Comparison of ENCODE assay signal across 8 cellular contexts in genomic region chr3:194142156-194142910, GRCh38. TPM values are rescaled to one million over a fixed set of nuclear protein-coding genes. Genes with fewer than 3 reads are reported as not detected.
DNase-seq lines count a peak whose midpoint lies in the region; ATAC-seq and TF ChIP-seq lines count a peak whose summit lies in the region.

No MANE protein-coding gene starts in this region.

- 19% methylated on average over 14 of the region's 14 CpGs for WGBS in smooth muscle cell (ENCODE audit: low lambda C conversion rate)

- peak overlapping the region; percentile 15 for H2AFZ ChIP-seq in smooth muscle cell (ENCODE audit: low read depth)

- no peak for ATAC-seq in HG03135 (IDR thresholded peaks at IDR 0.05; ENCODE audit: unreplicated experiment)

- H3K4me1 Mint-ChIP-seq in activated CD4-positive, alpha-beta memory T cell treated with anti-CD3 and anti-CD28 coated beads, Interleukin-2, amount 10 ng/mL, durations not matched to agents 7 days and 5 days = peaks cover 39% of the 10 kb centered on the region

- DNase-seq in NCI-H1105 (lab: John Stamatoyannopoulos, UW) (peak; percentile 26), NCI-H1105 treated with DMSO at 0.1 percent for 48 hours (lab: John Stamatoyannopoulos, UW) (no peak), right atrium auricular region (ENCODE audit: low spot score) (peak; percentile 79), smooth muscle cell (lab: John Stamatoyannopoulos, UW; ENCODE audit: unreplicated experiment) (no peak), WERI-Rb-1 (no peak), H7 (no peak)
- DNase-seq in activated CD4-positive, alpha-beta memory T cell treated with anti-CD3 and anti-CD28 coated beads, Interleukin-2, amount 10 ng/mL, durations not matched to agents 7 days and 5 days = no peak

- POLR2A ChIA-PET in activated CD4-positive, alpha-beta memory T cell treated with anti-CD3 and anti-CD28 coated beads, Interleukin-2, amount 10 ng/mL, durations not matched to agents 7 days and 5 days (lab: Charles Lee) = interaction anchor here (0.9 to 8.7 kb wide), 8 partner anchors 9 to 352 kb away, joined by 3 to 85 read pairs (median 3); no protein-coding TSS in a partner anchor

- CTCF ChIA-PET in activated CD4-positive, alpha-beta memory T cell treated with anti-CD3 and anti-CD28 coated beads, Interleukin-2, amount 10 ng/mL, durations not matched to agents 7 days and 5 days (lab: Charles Lee) = interaction anchor here (0.9 to 10.2 kb wide), 4 partner anchors 14 to 172 kb away, joined by 3 to 92 read pairs (median 4); no protein-coding TSS in a partner anchor

- H3K4me3 Mint-ChIP-seq in activated CD4-positive, alpha-beta memory T cell treated with anti-CD3 and anti-CD28 coated beads, Interleukin-2, amount 10 ng/mL, durations not matched to agents 7 days and 5 days = peak overlapping the region; percentile 69

- H3K36me3 ChIP-seq in right atrium auricular region (no peaks in the 10 kb centered on the region), smooth muscle cell (ENCODE audit: low read depth) (no peaks in the 10 kb centered on the region), WERI-Rb-1 (no peaks in the 10 kb centered on the region), H7 (replicated peaks; ENCODE audit: control insufficient read depth, insufficient read depth, low read length) (no peaks in the 10 kb centered on the region)

- H3K79me2 ChIP-seq in smooth muscle cell (ENCODE audit: low read depth) = peaks cover 8% of the 10 kb centered on the region

- TF ChIP-seq CTCF in right atrium auricular region (IDR thresholded peaks at IDR 0.05) = no peak
- no peak for TF ChIP-seq CTCF in smooth muscle cell (IDR thresholded peaks at IDR 0.05; ENCODE audit: borderline replicate concordance, insufficient read depth, poor library complexity, severe bottlenecking)
- no peak for TF ChIP-seq CTCF in WERI-Rb-1 (IDR thresholded peaks at IDR 0.05; ENCODE audit: low read depth, low read length)

- H3K4me3 ChIP-seq in right atrium auricular region (peak overlapping the region in 1 of 2 donors; percentile 35), smooth muscle cell (peak overlapping the region; percentile 37), WERI-Rb-1 (ENCODE audit: low read depth, low read length) (no peak overlapping the region), H7 (ENCODE audit: insufficient read depth, low read depth, low read length) (no peak overlapping the region)

- no peaks in the 10 kb centered on the region for H3K27me3 ChIP-seq in right atrium auricular region
- H3K27me3 ChIP-seq in smooth muscle cell (ENCODE audit: low read depth) = no peaks in the 10 kb centered on the region
- H3K27me3 ChIP-seq in WERI-Rb-1 (ENCODE audit: insufficient read depth, low read depth, severe bottlenecking) = no peaks in the 10 kb centered on the region
- H3K27me3 ChIP-seq in H7 (ENCODE audit: control insufficient read depth, insufficient read depth, low read length) = peaks cover 3% of the 10 kb centered on the region; the same call in 1 of the 2 replicates

- peaks cover 9% of the 10 kb centered on the region for H4K20me1 ChIP-seq in smooth muscle cell (ENCODE audit: low read depth)

- H3K27me3 Mint-ChIP-seq in activated CD4-positive, alpha-beta memory T cell treated with anti-CD3 and anti-CD28 coated beads, Interleukin-2, amount 10 ng/mL, durations not matched to agents 7 days and 5 days = peaks cover 53% of the 10 kb centered on the region

- peak overlapping the region; percentile 95 for H3K9ac ChIP-seq in smooth muscle cell (ENCODE audit: low read depth)

- H3F3A ChIP-seq in smooth muscle cell (ENCODE audit: low read depth) = peaks cover 35% of the 10 kb centered on the region

- H3K9me3 ChIP-seq in right atrium auricular region = no peaks in the 10 kb centered on the region
- no peaks in the 10 kb centered on the region for H3K9me3 ChIP-seq in smooth muscle cell (replicated peaks; ENCODE audit: low read depth)
- H3K9me3 ChIP-seq in WERI-Rb-1 (ENCODE audit: severe bottlenecking) = no peaks in the 10 kb centered on the region

- H3K27ac ChIP-seq in right atrium auricular region = peak overlapping the region; percentile 95 to 98
- H3K27ac ChIP-seq in smooth muscle cell (ENCODE audit: low read depth) = peak overlapping the region; percentile 93
- H3K27ac ChIP-seq in WERI-Rb-1 = no peak overlapping the region

- H3K36me3 Mint-ChIP-seq in activated CD4-positive, alpha-beta memory T cell treated with anti-CD3 and anti-CD28 coated beads, Interleukin-2, amount 10 ng/mL, durations not matched to agents 7 days and 5 days (ENCODE audit: low read depth) = peaks cover 21% of the 10 kb centered on the region

- no peaks in the 10 kb centered on the region for H3K9me3 Mint-ChIP-seq in activated CD4-positive, alpha-beta memory T cell treated with anti-CD3 and anti-CD28 coated beads, Interleukin-2, amount 10 ng/mL, durations not matched to agents 7 days and 5 days

- H3K4me1 ChIP-seq in right atrium auricular region (peaks cover 0 to 53% of the 10 kb centered on the region in 2 donors), smooth muscle cell (ENCODE audit: low read depth) (peaks cover 39% of the 10 kb centered on the region)

- peak overlapping the region; percentile 71 for H3K27ac Mint-ChIP-seq in activated CD4-positive, alpha-beta memory T cell treated with anti-CD3 and anti-CD28 coated beads, Interleukin-2, amount 10 ng/mL, durations not matched to agents 7 days and 5 days

- H3K4me2 ChIP-seq in smooth muscle cell = peak overlapping the region; percentile 79

RNA-seq across cellular contexts. Expression of gene HES1, which starts 6.4 kb away (rescaled TPM):
- total RNA-seq in activated CD4-positive, alpha-beta memory T cell treated with anti-CD3 and anti-CD28 coated beads, Interleukin-2, amount 10 ng/mL, durations not matched to agents 7 days and 5 days = 10 to 100 TPM; 11.2 to 11.3 TPM
- total RNA-seq in right atrium auricular region (10 to 100 TPM; 32.1 to 43.6 TPM), smooth muscle cell (69.5 and 96.8 TPM in 2 replicates)
- 52.0 and 59.9 TPM in 2 replicates for polyA plus RNA-seq in smooth muscle cell
- total RNA-seq in H7 (2014; rRNA removed; shearing (Covaris generic)) = 49.4 and 70.9 TPM in 2 replicates

Comparison
In these comparisons a context has a peak if more than half of its experiments do, and no peak if none do; other contexts are left out.
1. DNase-seq: peak in NCI-H1105 (single experiment) and right atrium auricular region (single experiment); none in NCI-H1105 treated with DMSO at 0.1 percent for 48 hours (single experiment), activated CD4-positive, alpha-beta memory T cell treated with anti-CD3 and anti-CD28 coated beads, Interleukin-2, amount 10 ng/mL, durations not matched to agents 7 days and 5 days (single experiment), smooth muscle cell (single experiment), WERI-Rb-1 (single experiment) and H7 (single experiment).